8 cellular contexts compared by ENCODE assay signal in the genomic region with DNA sequence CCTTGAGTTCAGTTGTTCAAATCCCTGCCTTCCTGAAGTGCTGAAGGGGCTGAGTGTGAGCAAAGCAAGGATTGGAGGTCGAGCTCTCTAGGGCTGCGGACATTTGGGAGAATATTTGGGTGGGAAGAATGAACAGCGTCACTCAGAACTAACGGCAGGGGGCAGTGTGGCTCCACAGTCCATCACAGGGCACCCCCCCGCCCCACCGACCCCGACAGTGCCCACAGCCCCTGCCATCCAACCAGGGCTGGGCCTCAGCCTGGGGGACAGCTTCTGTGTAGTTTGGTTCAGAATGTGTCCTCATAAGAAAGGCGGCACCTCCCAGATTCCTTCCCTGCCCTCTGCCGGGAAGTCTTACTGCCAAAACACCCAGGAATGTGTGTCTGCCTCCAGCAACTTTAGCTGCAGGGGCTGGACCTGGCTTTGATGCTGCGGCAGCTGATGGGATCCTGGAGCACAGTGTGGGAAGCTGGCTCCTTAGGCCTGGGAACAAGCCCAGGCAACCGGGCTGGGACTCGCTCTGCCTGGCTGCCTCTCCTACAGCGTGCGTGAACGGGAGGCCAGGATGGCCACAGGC.
DNase-seq lines count a peak whose midpoint lies in the region; ATAC-seq and TF ChIP-seq lines count a peak whose summit lies in the region.

No MANE protein-coding gene starts in this region.

- DNase-seq in 8988T, result peak; percentile 43
- DNase-seq in GM06990 (ENCODE audit: extremely low read depth, insufficient read length), result no peak
- peak; percentile 9 for DNase-seq in NCI-H82 treated with DMSO at 0.1 percent for 48 hours (lab: John Stamatoyannopoulos, UW; ENCODE audit: unreplicated experiment)
- peak; percentile 25 for DNase-seq in iPS DF 6.9 (ENCODE audit: low read depth, low spot score)
- peak; percentile 95 for DNase-seq in skeletal muscle cell (ENCODE audit: low read depth)
- DNase-seq in CD4-positive, alpha-beta memory T cell, result no peak

- no peak overlapping the region for H3K4me3 ChIP-seq in GM06990 (replicated peaks; ENCODE audit: low read depth, low read length)
- no peak overlapping the region for H3K4me3 ChIP-seq in iPS DF 6.9 (ENCODE audit: low read length)
- no peak overlapping the region for H3K4me3 ChIP-seq in skeletal muscle cell (ENCODE audit: low read depth, low read length)
- H3K4me3 ChIP-seq in CD4-positive, alpha-beta memory T cell (ENCODE audit: low read length in 2 of 2), result no peak overlapping the region

- peaks cover 0 to 4% (median 0%) of the 10 kb centered on the region in 5 experiments for H3K9me3 Mint-ChIP-seq in brain
- H3K9me3 Mint-ChIP-seq in CD4-positive, alpha-beta memory T cell, result no peaks in the 10 kb centered on the region

- peak; percentile 62 for TF ChIP-seq CTCF in GM06990 (IDR thresholded peaks at IDR 0.05; ENCODE audit: insufficient read depth, low read length, poor library complexity, severe bottlenecking)
- TF ChIP-seq CTCF in brain (conservative IDR thresholded peaks at IDR 0.05), result peak; percentile 97 to 98

- H3K27me3 ChIP-seq in GM06990 (replicated peaks; ENCODE audit: control insufficient read depth, insufficient read depth, low read length) (no peaks in the 10 kb centered on the region; the same call in 1 of the 2 replicates), iPS DF 6.9 (ENCODE audit: control insufficient read depth, insufficient read depth, low read length) (no peaks in the 10 kb centered on the region)
- no peaks in the 10 kb centered on the region for H3K27me3 ChIP-seq in CD4-positive, alpha-beta memory T cell (ENCODE audit: insufficient read depth, low read length)

- peaks cover 50% of the 10 kb centered on the region for H3K4me1 Mint-ChIP-seq in brain
- H3K4me1 Mint-ChIP-seq in CD4-positive, alpha-beta memory T cell, result no peaks in the 10 kb centered on the region

- intact Hi-C loops in CD4-positive, alpha-beta memory T cell (cut with micrococcal nuclease), result no loop called here

- H3K27ac Mint-ChIP-seq in brain, result peak overlapping the region; percentile 70 to 92 (median 78)
- H3K27ac Mint-ChIP-seq in CD4-positive, alpha-beta memory T cell, result no peak overlapping the region

- CTCF ChIA-PET in CD4-positive, alpha-beta memory T cell (lab: Charles Lee; ENCODE audit: partially characterized antibody), result interaction anchor here (1.0 to 1.2 kb wide), 2 partner anchors 495 to 503 kb away, joined by 3 read pairs; no protein-coding TSS in a partner anchor

- no peak overlapping the region for H3K27ac ChIP-seq in iPS DF 6.9 (ENCODE audit: low read length)
- H3K27ac ChIP-seq in CD4-positive, alpha-beta memory T cell (ENCODE audit: low read depth, low read length), result no peak overlapping the region

- no peaks in the 10 kb centered on the region for H3K9me3 ChIP-seq in iPS DF 6.9 (ENCODE audit: control insufficient read depth, insufficient read depth, low read length)
- H3K9me3 ChIP-seq in CD4-positive, alpha-beta memory T cell (ENCODE audit: control insufficient read depth in 1 of 2, low read length in 2 of 2), result no peaks in the 10 kb centered on the region

- WGBS in iPS DF 6.9 (ENCODE audit: insufficient coverage, insufficient read length), result no CpG with 5 or more reads among the region's 15 CpGs

- ATAC-seq in HG02938 (IDR thresholded peaks at IDR 0.05; ENCODE audit: unreplicated experiment), result no peak

- H3K4me3 Mint-ChIP-seq in brain, result peak overlapping the region in 2 of 5 experiments; percentile 36 to 67
- H3K4me3 Mint-ChIP-seq in CD4-positive, alpha-beta memory T cell, result no peak overlapping the region

- H3K36me3 Mint-ChIP-seq in brain, result no peaks in the 10 kb centered on the region
- H3K36me3 Mint-ChIP-seq in CD4-positive, alpha-beta memory T cell, result no peaks in the 10 kb centered on the region

- peaks cover 5% of the 10 kb centered on the region for H3K27me3 Mint-ChIP-seq in brain
- H3K27me3 Mint-ChIP-seq in CD4-positive, alpha-beta memory T cell, result peaks cover 18 to 35% of the 10 kb centered on the region in 2 donors

- POLR2A ChIA-PET in CD4-positive, alpha-beta memory T cell (lab: Charles Lee; ENCODE audit: partially characterized antibody), result no interaction called here

- H3K4me1 ChIP-seq in iPS DF 6.9 (ENCODE audit: control insufficient read depth, insufficient read depth, low read length), result peaks cover 1% of the 10 kb centered on the region; the same call in 1 of the 2 replicates
- no peaks in the 10 kb centered on the region for H3K4me1 ChIP-seq in CD4-positive, alpha-beta memory T cell (ENCODE audit: insufficient read depth, low read length)

- no peaks in the 10 kb centered on the region for H3K36me3 ChIP-seq in GM06990 (ENCODE audit: control insufficient read depth, insufficient read depth, low read length)
- no peaks in the 10 kb centered on the region for H3K36me3 ChIP-seq in iPS DF 6.9 (ENCODE audit: control insufficient read depth, insufficient read depth, low read length)
- H3K36me3 ChIP-seq in CD4-positive, alpha-beta memory T cell (ENCODE audit: insufficient read depth, low read length), result no peaks in the 10 kb centered on the region

Comparison
In these comparisons a context has a peak if more than half of its experiments do, and no peak if none do; other contexts are left out.
1. DNase-seq: peak in 8988T (single experiment), NCI-H82 treated with DMSO at 0.1 percent for 48 hours (single experiment), iPS DF 6.9 (single experiment) and skeletal muscle cell (single experiment); none in GM06990 (single experiment) and CD4-positive, alpha-beta memory T cell (0 of 5).
2. H3K27ac Mint-ChIP-seq: peak in brain (5 of 5); none in CD4-positive, alpha-beta memory T cell (0 of 7).